In the genomic region with DNA sequence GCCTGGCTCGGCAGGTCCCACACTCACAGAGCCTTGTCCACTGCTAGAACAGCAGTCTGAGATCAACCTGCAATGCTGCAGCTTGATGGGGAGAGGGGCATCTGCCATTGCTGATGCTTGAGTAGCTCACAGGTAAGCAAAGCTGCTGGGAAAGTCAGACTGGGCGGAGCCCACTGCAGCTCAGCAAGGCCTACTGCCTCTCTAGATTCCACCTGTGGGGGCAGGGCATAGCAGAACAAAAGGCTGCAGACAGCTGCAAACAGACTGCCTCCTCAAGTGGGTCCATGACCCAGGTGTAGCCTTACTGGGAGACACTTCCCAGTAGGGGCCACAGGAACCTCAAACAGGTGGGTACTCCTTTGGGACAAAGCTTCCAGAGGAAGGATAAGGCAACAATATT, we compare ENCODE assay signal across 22 cellular contexts.
"Had no signal": no experiment of that assay in that cellular context is flagged by ENCODE, and none has a peak within 500 bp of the region (broad histone marks: within the 10 kb centered on the region; RNA-seq: fewer than 3 reads in every experiment).

No MANE protein-coding gene starts in this region.

- H3K4me1 Mint-ChIP-seq: activated B cell treated with CpG ODN at 0.5 μM for 24 hours; activated CD4-positive, alpha-beta T cell treated with anti-CD3 and anti-CD28 coated beads, Interleukin-2, amount 10 ng/mL, durations not matched to agents 24 days and 14 days; activated CD8-positive, alpha-beta memory T cell treated with anti-CD3 and anti-CD28 coated beads, Interleukin-2, amount 10 ng/mL, durations not matched to agents 7 days and 5 days; activated naive CD4-positive, alpha-beta T cell treated with anti-CD3 and anti-CD28 coated beads, Interleukin-2, amount 50 U/mL, for 24 hours had no signal

- H3K4me1 ChIP-seq: breast epithelium had no signal

- DNase-seq: activated B cell treated with CpG ODN at 0.5 μM for 24 hours; activated CD4-positive, alpha-beta T cell treated with anti-CD3 and anti-CD28 coated beads for 1 hour; activated CD4-positive, alpha-beta T cell treated with anti-CD3 and anti-CD28 coated beads, Interleukin-2, amount 10 ng/mL, durations not matched to agents 24 days and 14 days; activated CD4-positive, alpha-beta T cell treated with anti-CD3 and anti-CD28 coated beads, Interleukin-2, amount 50 U/mL, for 48 hours; activated CD8-positive, alpha-beta memory T cell treated with anti-CD3 and anti-CD28 coated beads, Interleukin-2, amount 10 ng/mL, durations not matched to agents 7 days and 5 days; activated effector memory CD4-positive, alpha-beta T cell treated with Interleukin-2 at 50 U/mL for 16 hours; activated naive CD4-positive, alpha-beta T cell; activated T-cell treated with anti-CD3 and anti-CD28 coated beads, Interleukin-2, amount 50 U/mL, for 24 hours; aorta; caudate nucleus; Kasumi-1; KBM-7; NCI-H1048; NCI-H146; NCI-H2029; NCI-H446 treated with DMSO at 0.1 percent for 48 hours; NCI-H526 treated with DMSO at 0.1 percent for 48 hours; SHP77 treated with DMSO at 0.1 percent for 48 hours had no signal

- H3K27me3 Mint-ChIP-seq: activated B cell treated with CpG ODN at 0.5 μM for 24 hours; activated CD4-positive, alpha-beta T cell treated with anti-CD3 and anti-CD28 coated beads, Interleukin-2, amount 10 ng/mL, durations not matched to agents 24 days and 14 days; activated CD8-positive, alpha-beta memory T cell treated with anti-CD3 and anti-CD28 coated beads, Interleukin-2, amount 10 ng/mL, durations not matched to agents 7 days and 5 days had no signal

- H3K27ac Mint-ChIP-seq: activated B cell treated with CpG ODN at 0.5 μM for 24 hours; activated CD4-positive, alpha-beta T cell treated with anti-CD3 and anti-CD28 coated beads, Interleukin-2, amount 10 ng/mL, durations not matched to agents 24 days and 14 days; activated CD8-positive, alpha-beta memory T cell treated with anti-CD3 and anti-CD28 coated beads, Interleukin-2, amount 10 ng/mL, durations not matched to agents 7 days and 5 days; activated naive CD4-positive, alpha-beta T cell treated with anti-CD3 and anti-CD28 coated beads, Interleukin-2, amount 50 U/mL, for 24 hours; activated T-cell treated with anti-CD3 and anti-CD28 coated beads, Interleukin-2, amount 50 U/mL, for 24 hours; activated T-helper 1 cell treated with anti-CD3 and anti-CD28 coated beads, Interleukin-12 subunit alpha, Interleukin-12 subunit beta, Interleukin-2, Interleukin-4 antibody, amounts not matched to agents 30 ng/mL and 10 ng/mL and 1 ng/mL, durations not matched to agents 14 hours and 24 hours and 36 hours; T-helper 1 cell treated with Interleukin-12 subunit alpha and Interleukin-12 subunit beta and Interleukin-4 antibody, amounts not matched to agents 30 μg/mL and 1 μg/mL, for 36 hours had no signal

- H3K36me3 Mint-ChIP-seq: activated CD8-positive, alpha-beta memory T cell treated with anti-CD3 and anti-CD28 coated beads, Interleukin-2, amount 10 ng/mL, durations not matched to agents 7 days and 5 days; activated naive CD4-positive, alpha-beta T cell treated with anti-CD3 and anti-CD28 coated beads, Interleukin-2, amount 50 U/mL, for 24 hours had no signal

- H3K27ac ChIP-seq: breast epithelium had no signal

- H3K4me3 ChIP-seq: breast epithelium had no signal

- H3K36me3 ChIP-seq: breast epithelium had no signal

- ATAC-seq: activated CD8-positive, alpha-beta memory T cell treated with anti-CD3 and anti-CD28 coated beads, Interleukin-2, amount 10 ng/mL, durations not matched to agents 7 days and 5 days had no signal

- H3K9me3 Mint-ChIP-seq: activated T-helper 1 cell treated with anti-CD3 and anti-CD28 coated beads, Interleukin-12 subunit alpha, Interleukin-12 subunit beta, Interleukin-2, Interleukin-4 antibody, amounts not matched to agents 30 ng/mL and 10 ng/mL and 1 ng/mL, durations not matched to agents 14 hours and 24 hours and 36 hours had no signal

- H3K27me3 ChIP-seq: breast epithelium had no signal

- H3K4me3 Mint-ChIP-seq: activated B cell treated with CpG ODN at 0.5 μM for 24 hours; activated CD4-positive, alpha-beta T cell treated with anti-CD3 and anti-CD28 coated beads, Interleukin-2, amount 10 ng/mL, durations not matched to agents 24 days and 14 days; activated CD8-positive, alpha-beta memory T cell treated with anti-CD3 and anti-CD28 coated beads, Interleukin-2, amount 10 ng/mL, durations not matched to agents 7 days and 5 days; activated naive CD4-positive, alpha-beta T cell treated with anti-CD3 and anti-CD28 coated beads, Interleukin-2, amount 50 U/mL, for 24 hours; activated T-cell treated with anti-CD3 and anti-CD28 coated beads, Interleukin-2, amount 50 U/mL, for 24 hours; activated T-helper 1 cell treated with anti-CD3 and anti-CD28 coated beads, Interleukin-12 subunit alpha, Interleukin-12 subunit beta, Interleukin-2, Interleukin-4 antibody, amounts not matched to agents 30 ng/mL and 10 ng/mL and 1 ng/mL, durations not matched to agents 14 hours and 24 hours and 36 hours; T-helper 1 cell treated with Interleukin-12 subunit alpha and Interleukin-12 subunit beta and Interleukin-4 antibody, amounts not matched to agents 30 μg/mL and 1 μg/mL, for 36 hours had no signal
